ENCODE assay signal across 1 cellular context in the genomic region with DNA sequence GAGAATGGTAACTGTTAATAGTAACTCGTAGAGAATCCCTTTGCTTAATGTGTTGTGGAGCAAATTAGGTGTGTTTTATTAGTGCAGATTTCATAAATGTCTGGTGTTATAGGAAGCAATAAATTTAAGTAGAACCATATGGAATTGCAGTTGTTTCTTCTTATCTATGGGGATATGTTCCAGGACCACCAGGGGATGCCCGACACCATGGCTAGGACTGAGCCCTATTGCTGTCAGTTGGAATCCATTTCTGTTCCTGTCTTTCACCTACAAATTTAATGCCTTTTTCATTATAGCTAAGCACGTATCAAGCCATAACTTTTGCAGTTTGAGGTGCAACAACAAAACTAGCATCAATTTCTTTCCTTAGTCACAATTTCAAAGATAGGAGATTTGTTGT.
TF ChIP-seq lines count a peak whose summit lies in the region.

No MANE protein-coding gene starts in this region.

TF ChIP-seq in K562, 482 proteins besides CTCF, POLR2A, EP300 and RAD21:
- TF ChIP-seq CREB3L1 (IDR thresholded peaks at IDR 0.05; ENCODE audit: borderline replicate concordance, low read depth) (no peak), KLF16 (IDR thresholded peaks at IDR 0.05) (no peak), HCFC1 (IDR thresholded peaks at IDR 0.05; ENCODE audit: low read depth, low read length) (no peak)
- TF ChIP-seq, protein P1, sequence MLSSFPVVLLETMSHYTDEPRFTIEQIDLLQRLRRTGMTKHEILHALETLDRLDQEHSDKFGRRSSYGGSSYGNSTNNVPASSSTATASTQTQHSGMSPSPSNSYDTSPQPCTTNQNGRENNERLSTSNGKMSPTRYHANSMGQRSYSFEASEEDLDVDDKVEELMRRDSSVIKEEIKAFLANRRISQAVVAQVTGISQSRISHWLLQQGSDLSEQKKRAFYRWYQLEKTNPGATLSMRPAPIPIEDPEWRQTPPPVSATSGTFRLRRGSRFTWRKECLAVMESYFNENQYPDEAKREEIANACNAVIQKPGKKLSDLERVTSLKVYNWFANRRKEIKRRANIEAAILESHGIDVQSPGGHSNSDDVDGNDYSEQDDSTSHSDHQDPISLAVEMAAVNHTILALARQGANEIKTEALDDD (IDR thresholded peaks at IDR 0.05) = no peak
TF ChIP-seq in K562: peak in this region for 0.
